8 cellular contexts compared by ENCODE assay signal in genomic region chr5:167504276-167504675, GRCh38.
"Had no signal": no experiment of that assay in that cellular context is flagged by ENCODE, and none has a peak within 500 bp of the region (broad histone marks: within the 10 kb centered on the region; RNA-seq: fewer than 3 reads in every experiment).

No MANE protein-coding gene starts in this region.

- H3K36me3 Mint-ChIP-seq: IgD-negative memory B cell had no signal

- H3K4me3 ChIP-seq: GM23248, HAP-1 had no signal

- H3K4me3 Mint-ChIP-seq: HFFc6, IgD-negative memory B cell had no signal

- H3K9me3 ChIP-seq: HAP-1 had no signal

- H3K4me1 ChIP-seq: HAP-1 had no signal

- H3K27ac ChIP-seq: GM23248, HL-60 had no signal

- H3K4me1 Mint-ChIP-seq: IgD-negative memory B cell had no signal

- H3K9me3 Mint-ChIP-seq: HFFc6 had no signal

- DNase-seq: GM23248, GOT3, H7, HFFc6, KBM-7 had no signal

- H3K27me3 Mint-ChIP-seq: IgD-negative memory B cell had no signal

- H3K9ac ChIP-seq: GM23248 had no signal

- H3K27ac Mint-ChIP-seq: HFFc6, IgD-negative memory B cell had no signal

- H3K36me3 ChIP-seq: HAP-1 had no signal
